Comparison of ENCODE assay signal across 16 cellular contexts in the genomic region with DNA sequence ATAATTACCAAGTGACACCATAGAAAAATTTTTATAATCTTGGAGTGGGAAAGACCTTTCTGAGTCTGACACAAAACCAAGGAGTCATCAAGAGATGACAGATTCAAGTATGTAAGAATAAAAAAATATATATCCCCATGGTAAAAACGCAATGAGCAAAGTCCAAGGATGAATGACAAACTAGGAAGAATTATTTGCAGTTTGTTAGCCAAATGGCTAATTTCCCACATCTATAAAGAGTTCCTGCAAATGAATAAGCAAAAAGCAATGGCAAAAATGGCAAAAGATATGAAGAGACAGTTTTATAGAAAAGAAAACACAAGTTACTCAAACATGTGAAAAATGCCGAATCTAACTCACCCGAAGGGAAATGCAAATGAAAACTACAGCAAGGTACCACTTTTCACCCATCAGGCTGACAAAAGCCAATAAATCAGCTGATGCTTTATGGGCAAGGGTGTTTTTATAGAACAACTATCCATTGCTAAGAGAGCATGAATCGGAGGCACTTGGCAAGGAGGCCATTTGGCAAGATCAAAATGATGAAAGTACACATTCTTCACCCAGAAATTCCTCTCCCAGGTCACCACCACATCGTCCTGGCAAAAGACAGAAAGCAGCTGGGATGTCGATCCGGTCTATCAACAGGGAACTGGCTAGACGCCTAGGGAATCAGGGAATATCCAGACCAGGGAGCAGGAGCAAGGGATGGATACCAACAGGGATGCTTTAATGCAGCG. TPM values are rescaled to one million over a fixed set of nuclear protein-coding genes. Genes with fewer than 3 reads are reported as not detected.
A peak's percentile ranks its signal among the peaks of the same experiment; 100 is the strongest.
DNase-seq lines count a peak whose midpoint lies in the region; ATAC-seq and TF ChIP-seq lines count a peak whose summit lies in the region.
"Had no signal": no experiment of that assay in that cellular context is flagged by ENCODE, and none has a peak within 500 bp of the region (broad histone marks: within the 10 kb centered on the region; RNA-seq: fewer than 3 reads in every experiment).

No MANE protein-coding gene starts in this region.

- no peak for TF ChIP-seq CTCF in IMR-90 (conservative IDR thresholded peaks at IDR 0.05; ENCODE audit: low read depth, low read length)
- TF ChIP-seq CTCF in cardiac fibroblast (IDR thresholded peaks at IDR 0.05; ENCODE audit: low read depth, low read length) = no peak
- TF ChIP-seq CTCF in osteoblast (IDR thresholded peaks at IDR 0.05; ENCODE audit: extremely low read depth, low read depth, low read length) = no peak
- TF ChIP-seq CTCF in PC-9 (conservative IDR thresholded peaks at IDR 0.05) = no peak

- no peak overlapping the region for H3K9ac ChIP-seq in IMR-90 (ENCODE audit: low read depth, low read length)
- H3K9ac ChIP-seq: neural progenitor cell had no signal

- H4K91ac ChIP-seq in IMR-90 (ENCODE audit: insufficient read depth, low read depth, low read length) = no peak overlapping the region

- H3K4me2 ChIP-seq in IMR-90 (ENCODE audit: low read depth, low read length) = peak overlapping the region; percentile 48; the same call in 1 of the 2 replicates
- peak overlapping the region; percentile 63 for H3K4me2 ChIP-seq in osteoblast (ENCODE audit: insufficient read depth, low read length)
- H3K4me2 ChIP-seq in PC-9 = no peak overlapping the region
- H3K4me2 ChIP-seq: neural progenitor cell had no signal

- POLR2A ChIA-PET in IMR-90 (lab: Charles Lee; ENCODE audit: unreplicated experiment) (no interaction called here), PC-9 (lab: Charles Lee; ENCODE audit: unreplicated experiment) (no interaction called here)

- TF ChIP-seq POLR2A in IMR-90 (IDR thresholded peaks at IDR 0.05; ENCODE audit: low read depth, low read length) = no peak

- in situ Hi-C loops in IMR-90 (cut with MboI; ENCODE audit: low sequenced_read_pairs) = no loop called here

- H3K9me2 ChIP-seq in PC-9 (ENCODE audit: insufficient read depth) = no peaks in the 10 kb centered on the region

- TF ChIP-seq RAD21 in IMR-90 (IDR thresholded peaks at IDR 0.05; ENCODE audit: low read length) = no peak

- CTCF ChIA-PET in IMR-90 (lab: Yijun Ruan, JAX) = no interaction called here
- CTCF ChIA-PET in PC-9 (lab: Charles Lee) = interaction anchor here (0.5 kb wide), 1 partner anchor 84 kb away, joined by 3 read pairs; no protein-coding TSS in a partner anchor

- WGBS in IMR-90 (ENCODE audit: extremely low coverage in 2 of 2, insufficient read length in 1 of 2), 2 experiments = 28% methylated on average over 4 of the region's 9 CpGs; no CpG with 5 or more reads in 1 of the 2 experiments

- peak; percentile 80 for DNase-seq in AG08395 (ENCODE audit: low spot score)
- peak; percentile 82 for DNase-seq in IMR-90
- peak; percentile 28 to 74 for DNase-seq in cardiac fibroblast (ENCODE audit: low read depth in 2 of 2)
- peak; percentile 97 for DNase-seq in osteoblast (ENCODE audit: insufficient read length, low spot score, missing footprints)
- DNase-seq in PC-9 = no peak
- no peak for DNase-seq in GM19240 (ENCODE audit: insufficient read length, low spot score)
- no peak for DNase-seq in NAMALWA (ENCODE audit: low spot score)
- DNase-seq: activated CD4-positive, alpha-beta T cell treated with anti-CD3 and anti-CD28 coated beads, Interleukin-2, amount 50 U/mL, for 48 hours; DMS 273 treated with DMSO at 0.1 percent for 48 hours; foreskin keratinocyte; SIG-M5; small intestine; T-helper 9 cell had no signal

- no peak overlapping the region; the same call in 1 of the 2 replicates for H2AK5ac ChIP-seq in IMR-90 (ENCODE audit: low read depth, low read length)

- no peak overlapping the region for H3K4me3 ChIP-seq in IMR-90 (ENCODE audit: insufficient read depth, low read depth, low read length)
- no peak overlapping the region for H3K4me3 ChIP-seq in cardiac fibroblast (replicated peaks in 1 of 2; ENCODE audit: low read depth in 2 of 2, low read length in 2 of 2)
- no peak overlapping the region for H3K4me3 ChIP-seq in osteoblast (ENCODE audit: insufficient read depth, low read length)
- no peak overlapping the region for H3K4me3 ChIP-seq in PC-9
- H3K4me3 ChIP-seq: neural progenitor cell had no signal

- no peak overlapping the region for H3K23ac ChIP-seq in IMR-90 (ENCODE audit: low read depth, low read length)

- H4K5ac ChIP-seq in IMR-90 (ENCODE audit: low read depth, low read length) = no peak overlapping the region

- no peaks in the 10 kb centered on the region for H3F3A ChIP-seq in PC-9 (ENCODE audit: insufficient read depth, low read depth)

- H3K79me1 ChIP-seq in IMR-90 (ENCODE audit: low read depth in 1 of 2, low read length in 2 of 2) = no peaks in the 10 kb centered on the region

- H2BK20ac ChIP-seq in IMR-90 (ENCODE audit: low read depth, low read length) = no peak overlapping the region

- no peaks in the 10 kb centered on the region for H3K27me3 ChIP-seq in IMR-90 (ENCODE audit: control insufficient read depth, insufficient read depth, low read length)
- peaks cover 5% of the 10 kb centered on the region for H3K27me3 ChIP-seq in osteoblast (ENCODE audit: insufficient read depth, low read length)
- 0 out of 2 replicates have a peak, but pooled peaks cover 8% of the 10 kb centered on the region for H3K27me3 ChIP-seq in PC-9 (ENCODE audit: insufficient read depth, low read depth)
- H3K27me3 ChIP-seq: neural progenitor cell had no signal

- intact Hi-C loops in IMR-90 (cut with micrococcal nuclease) = loop anchor here (5.0 kb wide), 1 partner anchor 43 kb away; no protein-coding TSS in a partner anchor
- intact Hi-C loops in PC-9 (cut with micrococcal nuclease; ENCODE audit: unreplicated experiment) = no loop called here

- BruUV-seq in IMR-90 (replicated peaks; lab: Mats Ljungman, UMichigan) (no TSS peak), PC-9 (replicated peaks; lab: Mats Ljungman, UMichigan) (no TSS peak)

- no peak overlapping the region for H2AK9ac ChIP-seq in IMR-90 (replicated peaks; ENCODE audit: low read depth, low read length, poor library complexity)

- 0 out of 2 replicates have a peak, but pooled peaks cover 3% of the 10 kb centered on the region for H3K9me1 ChIP-seq in IMR-90 (ENCODE audit: insufficient read depth, low read length)

- H3K56ac ChIP-seq in IMR-90 (ENCODE audit: extremely low read depth, insufficient read depth, low read length) = no peak overlapping the region

- H3K4ac ChIP-seq in IMR-90 (ENCODE audit: low read depth, low read length) = no peak overlapping the region

- no peak overlapping the region for H3K14ac ChIP-seq in IMR-90 (replicated peaks; ENCODE audit: low read depth, low read length)

- no peak overlapping the region for H2BK5ac ChIP-seq in IMR-90 (ENCODE audit: low read depth, low read length, poor library complexity, severe bottlenecking)

- no peaks in the 10 kb centered on the region for H3K79me2 ChIP-seq in osteoblast (ENCODE audit: insufficient read depth, low read length)
- H3K79me2 ChIP-seq in PC-9 (ENCODE audit: low read depth) = no peaks in the 10 kb centered on the region

- H3K4me1 ChIP-seq in IMR-90 (ENCODE audit: control insufficient read depth, insufficient read depth, low read length) (peaks cover 7% of the 10 kb centered on the region), osteoblast (ENCODE audit: insufficient read depth, low read length) (peaks cover 16% of the 10 kb centered on the region), PC-9 (replicated peaks; ENCODE audit: insufficient read depth) (no peaks in the 10 kb centered on the region)
- H3K4me1 ChIP-seq: foreskin keratinocyte had no signal

- H3K9me3 ChIP-seq in IMR-90 (ENCODE audit: control insufficient read depth, insufficient read depth, low read length) (no peaks in the 10 kb centered on the region), osteoblast (ENCODE audit: low read depth, low read length) (no peaks in the 10 kb centered on the region), PC-9 (ENCODE audit: insufficient read depth, low read depth) (no peaks in the 10 kb centered on the region)

- no peaks in the 10 kb centered on the region for H3K36me3 ChIP-seq in IMR-90 (ENCODE audit: control insufficient read depth, insufficient read depth, low read length)
- no peaks in the 10 kb centered on the region for H3K36me3 ChIP-seq in osteoblast (ENCODE audit: insufficient read depth, low read length)
- H3K36me3 ChIP-seq in PC-9 (ENCODE audit: low read depth) = no peaks in the 10 kb centered on the region
- H3K36me3 ChIP-seq: neural progenitor cell had no signal

- no peaks in the 10 kb centered on the region for H4K20me1 ChIP-seq in IMR-90 (ENCODE audit: insufficient read depth, low read length)
- H4K20me1 ChIP-seq in osteoblast (ENCODE audit: insufficient read depth, low read length) = no peaks in the 10 kb centered on the region
- no peaks in the 10 kb centered on the region for H4K20me1 ChIP-seq in PC-9 (ENCODE audit: insufficient read depth)

- no peak overlapping the region for H2BK15ac ChIP-seq in IMR-90 (ENCODE audit: low read depth, low read length)

- H3K18ac ChIP-seq in IMR-90 (ENCODE audit: low read depth, low read length) = no peak overlapping the region

- no peak overlapping the region for H2AFZ ChIP-seq in IMR-90 (replicated peaks; ENCODE audit: low read length, poor library complexity)
- H2AFZ ChIP-seq in osteoblast (ENCODE audit: low read length) = no peak overlapping the region
- H2AFZ ChIP-seq in PC-9 = no peak overlapping the region
- H2AFZ ChIP-seq: neural progenitor cell had no signal

- dilution Hi-C loops in IMR-90 (cut with HindIII; ENCODE audit: low sequenced_read_pairs, unreplicated experiment) = no loop called here

- H2BK120ac ChIP-seq in IMR-90 (ENCODE audit: low read depth, low read length) = no peak overlapping the region

- ATAC-seq in IMR-90 (ENCODE audit: low read depth) (peak; percentile 60), HG02571 (IDR thresholded peaks at IDR 0.05; ENCODE audit: unreplicated experiment) (no peak)
- ATAC-seq: foreskin keratinocyte had no signal

- no peak overlapping the region for H4K8ac ChIP-seq in IMR-90 (ENCODE audit: low read depth in 2 of 2, low read length in 2 of 2)

- H3K27ac ChIP-seq in IMR-90 (ENCODE audit: insufficient read depth, low read length) (no peak overlapping the region), osteoblast (ENCODE audit: low read depth, low read length) (peak overlapping the region; percentile 57), PC-9 (no peak overlapping the region)
- H3K27ac ChIP-seq: foreskin keratinocyte, HL-60, neural progenitor cell had no signal

TF ChIP-seq in IMR-90, 13 proteins besides CTCF, POLR2A, EP300 and RAD21:
- TF ChIP-seq SMC3 (IDR thresholded peaks at IDR 0.05; ENCODE audit: low read depth, low read length) (no peak), CEBPB (IDR thresholded peaks at IDR 0.05; ENCODE audit: low read depth, low read length) (peak; percentile 20; the same call in 1 of the 2 replicates)

RNA-seq across cellular contexts. Expression of a gene that starts 21.1 kb away (rescaled TPM):
- total RNA-seq in IMR-90 (2012; rRNA removed) (1.4 and 1.6 TPM in 2 replicates), osteoblast (2.4 and 4.3 TPM in 2 replicates), PC-9 (2021) (11.1 and 18.9 TPM in 2 replicates)
- polyA plus RNA-seq in IMR-90 (2012; rRNA removed) = 3.3 TPM in 2 replicates
- 2.1 and 6.1 TPM in 2 replicates for polyA plus RNA-seq in IMR-90 (2012; cell fraction: cytosol; rRNA removed)
- 4.0 and 10.4 TPM in 2 replicates for polyA plus RNA-seq in IMR-90 (2012; cell fraction: nucleus; rRNA removed; ENCODE audit: low replicate concordance)

RNA-seq across cellular contexts. Expression of a gene that starts 54.8 kb away (rescaled TPM):
- total RNA-seq in IMR-90 (2012; rRNA removed) (2,360 and 3,444 TPM in 2 replicates), osteoblast (1,511 and 1,512 TPM in 2 replicates), PC-9 (2021) (3,914 and 4,011 TPM in 2 replicates)
- 2,477 and 2,872 TPM in 2 replicates for polyA plus RNA-seq in IMR-90 (2012; rRNA removed)
- polyA plus RNA-seq in IMR-90 (2012; cell fraction: cytosol; rRNA removed) = 2,410 and 4,196 TPM in 2 replicates
- 593 and 1,092 TPM in 2 replicates for polyA plus RNA-seq in IMR-90 (2012; cell fraction: nucleus; rRNA removed; ENCODE audit: low replicate concordance)

Comparison
In these comparisons a context has a peak if more than half of its experiments do, and no peak if none do; other contexts are left out.
1. DNase-seq: peak in AG08395 (single experiment), IMR-90 (single experiment), cardiac fibroblast (2 of 2) and osteoblast (single experiment); none in PC-9 (0 of 2), GM19240 (single experiment) and NAMALWA (single experiment).